17 cellular contexts compared by ENCODE assay signal in genomic region chr16:27483083-27483437, GRCh38.
DNase-seq lines count a peak whose midpoint lies in the region; ATAC-seq, FAIRE-seq and TF ChIP-seq lines count a peak whose summit lies in the region.
"Had no signal": no experiment of that assay in that cellular context is flagged by ENCODE, and none has a peak within 500 bp of the region (broad histone marks: within the 10 kb centered on the region; RNA-seq: fewer than 3 reads in every experiment).

No MANE protein-coding gene starts in this region.

- H3K36me3 Mint-ChIP-seq in chondrocyte (ENCODE audit: low read depth): peaks cover 54% of the 10 kb centered on the region

- H3K36me3 ChIP-seq in kidney (ENCODE audit: control insufficient read depth in 1 of 2, insufficient read depth in 2 of 2, low read length in 2 of 2): peaks cover 59 to 65% of the 10 kb centered on the region in 2 donors
- peaks cover 7 to 99% of the 10 kb centered on the region in 2 donors for H3K36me3 ChIP-seq in psoas muscle (ENCODE audit: insufficient read depth in 1 of 2, low read depth in 1 of 2)
- H3K36me3 ChIP-seq in spleen: peaks cover 3 to 100% (median 96%) of the 10 kb centered on the region in 6 donors
- peaks cover 100% of the 10 kb centered on the region for H3K36me3 ChIP-seq in left ventricle myocardium inferior

- H3K4me1 Mint-ChIP-seq in chondrocyte (ENCODE audit: low read depth): no peaks in the 10 kb centered on the region
- H3K4me1 Mint-ChIP-seq: CD14-positive monocyte; CD4-positive, alpha-beta memory T cell; H9 had no signal

- H3K4me3 ChIP-seq in kidney (ENCODE audit: low read length in 2 of 2) (no peak overlapping the region), psoas muscle (no peak overlapping the region), spleen (no peak overlapping the region), left ventricle myocardium inferior (no peak overlapping the region)
- H3K4me3 ChIP-seq: BLaER1 had no signal

- H3K4me3 Mint-ChIP-seq in chondrocyte (ENCODE audit: unreplicated experiment): no peak overlapping the region
- H3K4me3 Mint-ChIP-seq: CD14-positive monocyte; CD4-positive, alpha-beta memory T cell; H9 had no signal

- no peaks in the 10 kb centered on the region for H3K27me3 Mint-ChIP-seq in chondrocyte (ENCODE audit: low read depth)
- H3K27me3 Mint-ChIP-seq: CD4-positive, alpha-beta memory T cell had no signal

- DNase-seq in chondrocyte (ENCODE audit: low spot score) (peak; percentile 24), kidney (no peak), psoas muscle (no peak), spleen (peak; percentile 5), left ventricle myocardium inferior (no peak), NCI-H748 (lab: John Stamatoyannopoulos, UW; ENCODE audit: unreplicated experiment) (no peak)
- DNase-seq: 8988T; Calu3; CD4-positive, alpha-beta memory T cell; DMS79 treated with DMSO at 0.1 percent for 48 hours; GF-D8; H9 had no signal

- no peak overlapping the region for H3K9ac ChIP-seq in kidney (ENCODE audit: low read length in 2 of 2)
- H3K9ac ChIP-seq: BLaER1 had no signal

- no peak for FAIRE-seq in kidney (lab: Jason Lieb, UNC)
- FAIRE-seq: H1 had no signal

- 38 to 39% (median 38%) methylated on average over 5 of the region's 5 CpGs for WGBS in psoas muscle, 3 donors
- 78 to 90% (median 87%) methylated on average over 5 of the region's 5 CpGs for WGBS in spleen, 5 donors

- no peak overlapping the region for H3K27ac Mint-ChIP-seq in chondrocyte (ENCODE audit: unreplicated experiment)
- H3K27ac Mint-ChIP-seq: H9 had no signal

- H3K27ac ChIP-seq in kidney (ENCODE audit: low read depth in 2 of 2, low read length in 2 of 2) (peak overlapping the region; percentile 26 to 72), psoas muscle (peak overlapping the region; percentile 76), spleen (no peak overlapping the region), left ventricle myocardium inferior (replicated peaks) (no peak overlapping the region)
- H3K27ac ChIP-seq: BLaER1 had no signal

- TF ChIP-seq CTCF in chondrocyte (IDR thresholded peaks at IDR 0.05) (no peak), kidney (IDR thresholded peaks at IDR 0.05; ENCODE audit: borderline replicate concordance, extremely low read depth, insufficient read depth) (no peak), psoas muscle (IDR thresholded peaks at IDR 0.05) (no peak), spleen (IDR thresholded peaks at IDR 0.05 in 8 of 11, conservative IDR thresholded peaks at IDR 0.05 in 3 of 11) (no peak), left ventricle myocardium inferior (IDR thresholded peaks at IDR 0.05; ENCODE audit: borderline replicate concordance) (no peak)

- peak; percentile 72 to 85 (median 78) for ATAC-seq in psoas muscle
- no peak for ATAC-seq in GM21717 (IDR thresholded peaks at IDR 0.05; ENCODE audit: unreplicated experiment)
- no peak for ATAC-seq in HG02870 (IDR thresholded peaks at IDR 0.05; ENCODE audit: unreplicated experiment)

- H3K9me3 Mint-ChIP-seq in chondrocyte (ENCODE audit: low read depth): no peaks in the 10 kb centered on the region
- H3K9me3 Mint-ChIP-seq: CD4-positive, alpha-beta memory T cell; H9 had no signal

- intact Hi-C loops in kidney (cut with DNase I): no loop called here
- intact Hi-C loops in psoas muscle (cut with DNase I): loop anchor here in 1 of 2 donors (5.0 kb wide), 1 partner anchor 49 kb away; no protein-coding TSS in a partner anchor
- intact Hi-C loops in spleen (cut with DNase I; ENCODE audit: low total_unique reads): no loop called here
- intact Hi-C loops in left ventricle myocardium inferior (cut with micrococcal nuclease): no loop called here

- peaks cover 19 to 21% of the 10 kb centered on the region in 2 donors for H3K4me1 ChIP-seq in kidney (ENCODE audit: control insufficient read depth in 1 of 2, insufficient read depth in 1 of 2, low read depth in 1 of 2, low read length in 2 of 2)
- peaks cover 24% of the 10 kb centered on the region for H3K4me1 ChIP-seq in psoas muscle
- peaks cover 0 to 13% (median 5%) of the 10 kb centered on the region in 6 donors for H3K4me1 ChIP-seq in spleen
- H3K4me1 ChIP-seq in left ventricle myocardium inferior: no peaks in the 10 kb centered on the region
- H3K4me1 ChIP-seq: BLaER1 had no signal

- no peak for TF ChIP-seq POLR2A in spleen (IDR thresholded peaks at IDR 0.05)

- H3K9me3 ChIP-seq in kidney (ENCODE audit: control insufficient read depth in 1 of 2, low read length in 2 of 2) (no peaks in the 10 kb centered on the region), psoas muscle (no peaks in the 10 kb centered on the region), spleen (no peaks in the 10 kb centered on the region), left ventricle myocardium inferior (replicated peaks) (no peaks in the 10 kb centered on the region)
- H3K9me3 ChIP-seq: BLaER1 had no signal

- H3K27me3 ChIP-seq in psoas muscle (ENCODE audit: insufficient read depth in 3 of 3, low read length in 2 of 3) (no peaks in the 10 kb centered on the region), spleen (replicated peaks in 1 of 7) (no peaks in the 10 kb centered on the region), left ventricle myocardium inferior (ENCODE audit: low read depth) (no peaks in the 10 kb centered on the region)
- H3K27me3 ChIP-seq: BLaER1 had no signal

Comparison
In these comparisons a context has a peak if more than half of its experiments do, and no peak if none do; other contexts are left out.
1. DNase-seq: peak in chondrocyte (single experiment) and spleen (single experiment); none in kidney (single experiment), psoas muscle (0 of 2), left ventricle myocardium inferior (single experiment) and NCI-H748 (single experiment).
2. H3K27ac ChIP-seq: peak in kidney (2 of 2) and psoas muscle (single experiment); none in spleen (0 of 8) and left ventricle myocardium inferior (single experiment).
3. ATAC-seq: peak in psoas muscle (4 of 4); none in GM21717 (single experiment) and HG02870 (single experiment).